In the genomic region with DNA sequence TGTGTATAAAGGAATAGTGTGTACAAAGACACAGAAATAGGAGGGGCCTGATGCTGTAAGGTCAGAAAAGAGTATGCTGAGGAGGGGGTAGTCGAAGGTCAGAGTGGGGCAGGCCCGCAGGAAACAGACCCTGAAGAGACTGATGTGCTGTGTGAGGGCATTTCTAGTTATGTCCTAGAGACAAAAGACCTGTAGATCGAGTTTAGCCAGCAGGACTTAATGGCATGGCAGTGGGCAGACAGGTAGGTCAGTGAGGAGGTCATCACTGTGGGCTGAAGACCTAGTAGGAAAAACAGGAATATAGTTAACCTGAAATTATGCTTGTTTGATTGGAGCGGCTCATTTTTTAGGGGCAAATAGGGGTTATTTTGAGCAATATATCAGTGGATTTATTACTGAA, we compare ENCODE assay signal across 1 cellular context.
TF ChIP-seq lines count a peak whose summit lies in the region.

No MANE protein-coding gene starts in this region.

TF ChIP-seq in K562, 482 proteins besides CTCF, POLR2A, EP300 and RAD21:
- no peak for TF ChIP-seq SRSF7 (optimal IDR thresholded peaks at IDR 0.05; ENCODE audit: low read depth, low read length)
- TF ChIP-seq SREBF1 (IDR thresholded peaks at IDR 0.05; ENCODE audit: borderline replicate concordance, low read depth, low read length) = no peak
- TF ChIP-seq, protein P1, sequence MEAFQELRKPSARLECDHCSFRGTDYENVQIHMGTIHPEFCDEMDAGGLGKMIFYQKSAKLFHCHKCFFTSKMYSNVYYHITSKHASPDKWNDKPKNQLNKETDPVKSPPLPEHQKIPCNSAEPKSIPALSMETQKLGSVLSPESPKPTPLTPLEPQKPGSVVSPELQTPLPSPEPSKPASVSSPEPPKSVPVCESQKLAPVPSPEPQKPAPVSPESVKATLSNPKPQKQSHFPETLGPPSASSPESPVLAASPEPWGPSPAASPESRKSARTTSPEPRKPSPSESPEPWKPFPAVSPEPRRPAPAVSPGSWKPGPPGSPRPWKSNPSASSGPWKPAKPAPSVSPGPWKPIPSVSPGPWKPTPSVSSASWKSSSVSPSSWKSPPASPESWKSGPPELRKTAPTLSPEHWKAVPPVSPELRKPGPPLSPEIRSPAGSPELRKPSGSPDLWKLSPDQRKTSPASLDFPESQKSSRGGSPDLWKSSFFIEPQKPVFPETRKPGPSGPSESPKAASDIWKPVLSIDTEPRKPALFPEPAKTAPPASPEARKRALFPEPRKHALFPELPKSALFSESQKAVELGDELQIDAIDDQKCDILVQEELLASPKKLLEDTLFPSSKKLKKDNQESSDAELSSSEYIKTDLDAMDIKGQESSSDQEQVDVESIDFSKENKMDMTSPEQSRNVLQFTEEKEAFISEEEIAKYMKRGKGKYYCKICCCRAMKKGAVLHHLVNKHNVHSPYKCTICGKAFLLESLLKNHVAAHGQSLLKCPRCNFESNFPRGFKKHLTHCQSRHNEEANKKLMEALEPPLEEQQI (IDR thresholded peaks at IDR 0.05) = no peak
- TF ChIP-seq KDM4B (IDR thresholded peaks at IDR 0.05; ENCODE audit: borderline replicate concordance in 2 of 2, low read depth in 1 of 2) = no peak
- TF ChIP-seq ZKSCAN3 (CRISPR knock-in tag; IDR thresholded peaks at IDR 0.05) = no peak
- no peak for TF ChIP-seq NR3C1 (CRISPR knock-in tag; IDR thresholded peaks at IDR 0.05)
